Comparison of ENCODE assay signal across 8 cellular contexts in the genomic region with DNA sequence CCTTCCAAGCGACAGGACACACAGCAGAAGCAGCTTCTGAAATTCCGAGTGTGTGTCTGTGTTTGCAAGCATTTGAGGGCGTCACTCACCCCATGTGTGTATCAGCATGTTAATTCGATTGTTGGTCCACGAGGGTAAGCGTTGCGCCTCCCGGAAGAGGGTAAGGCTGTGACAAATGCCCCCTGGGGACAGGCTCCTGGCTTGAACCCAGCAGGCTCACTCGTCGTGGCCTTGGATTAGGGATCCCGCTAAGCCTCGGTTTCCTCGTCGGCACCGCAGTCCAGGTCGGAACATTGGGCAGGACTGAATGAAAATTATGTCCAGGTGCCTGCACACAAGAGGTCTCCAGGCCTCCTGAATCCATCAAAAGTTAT. TPM values are rescaled to one million over a fixed set of nuclear protein-coding genes. Genes with fewer than 3 reads are reported as not detected.
DNase-seq lines count a peak whose midpoint lies in the region; ATAC-seq, FAIRE-seq and TF ChIP-seq lines count a peak whose summit lies in the region.
"Had no signal": no experiment of that assay in that cellular context is flagged by ENCODE, and none has a peak within 500 bp of the region (broad histone marks: within the 10 kb centered on the region; RNA-seq: fewer than 3 reads in every experiment).

No MANE protein-coding gene starts in this region.

- H3K9me3 ChIP-seq in SK-N-MC (ENCODE audit: low read depth, low read length) (no peaks in the 10 kb centered on the region), esophagus (ENCODE audit: control insufficient read depth in 2 of 2, insufficient read depth in 1 of 2, low read depth in 1 of 2, low read length in 1 of 2) (no peaks in the 10 kb centered on the region), osteoblast (ENCODE audit: low read depth, low read length) (no peaks in the 10 kb centered on the region)

- H4K20me1 ChIP-seq in osteoblast (ENCODE audit: insufficient read depth, low read length) = no peaks in the 10 kb centered on the region

- H2AFZ ChIP-seq in osteoblast (ENCODE audit: low read length) = no peak overlapping the region

- no peak for TF ChIP-seq POLR2A in GM12891 (IDR thresholded peaks at IDR 0.05; ENCODE audit: low read depth, low read length)

- H3K4me1 ChIP-seq in esophagus (ENCODE audit: control insufficient read depth in 2 of 2, insufficient read depth in 2 of 2, low read length in 1 of 2) (peaks cover 0 to 13% of the 10 kb centered on the region in 2 donors), osteoblast (ENCODE audit: insufficient read depth, low read length) (no peaks in the 10 kb centered on the region)

- H3K27ac ChIP-seq in SK-N-MC = no peak overlapping the region
- H3K27ac ChIP-seq in esophagus (ENCODE audit: low read depth in 2 of 2, low read length in 1 of 2) = peak overlapping the region; percentile 38 to 51
- H3K27ac ChIP-seq in osteoblast (ENCODE audit: low read depth, low read length) = no peak overlapping the region

- TF ChIP-seq CTCF in retinal pigment epithelial cell (conservative IDR thresholded peaks at IDR 0.05; ENCODE audit: low read depth, low read length) (no peak), osteoblast (IDR thresholded peaks at IDR 0.05; ENCODE audit: extremely low read depth, low read depth, low read length) (no peak)

- peaks cover 4% of the 10 kb centered on the region for H3K79me2 ChIP-seq in osteoblast (ENCODE audit: insufficient read depth, low read length)

- H3K27me3 ChIP-seq in esophagus (ENCODE audit: control insufficient read depth in 1 of 2, insufficient read depth in 2 of 2, low read length in 2 of 2) (no peaks in the 10 kb centered on the region), osteoblast (ENCODE audit: insufficient read depth, low read length) (peaks cover 9% of the 10 kb centered on the region)

- peak; percentile 28 for FAIRE-seq in GM12891 (lab: Jason Lieb, UNC)
- FAIRE-seq: endometrium had no signal

- ATAC-seq in GM18873 (IDR thresholded peaks at IDR 0.05; ENCODE audit: low FRiP score, unreplicated experiment) = no peak

- no peak overlapping the region for H3K4me2 ChIP-seq in osteoblast (ENCODE audit: insufficient read depth, low read length)

- DNase-seq in GM12891 (ENCODE audit: insufficient read length, low spot score) (no peak), SK-N-MC (ENCODE audit: low read depth, low spot score) (no peak), retinal pigment epithelial cell (ENCODE audit: low read depth) (no peak), osteoblast (ENCODE audit: insufficient read length, low spot score, missing footprints) (no peak), SKM-1 treated with dmso at 0.1 percent for 144 hours (lab: John Stamatoyannopoulos, UW; ENCODE audit: unreplicated experiment) (no peak)

- H3K4me3 ChIP-seq in SK-N-MC (peak overlapping the region; percentile 76), esophagus (ENCODE audit: low read depth in 1 of 2, low read length in 2 of 2) (peak overlapping the region in 1 of 2 donors; percentile 33), retinal pigment epithelial cell (ENCODE audit: low read length) (peak overlapping the region; percentile 71), osteoblast (ENCODE audit: insufficient read depth, low read length) (no peak overlapping the region)

- H3K36me3 ChIP-seq in SK-N-MC (ENCODE audit: insufficient read depth, low read length) (no peaks in the 10 kb centered on the region), esophagus (ENCODE audit: control insufficient read depth in 2 of 2, insufficient read depth in 2 of 2, low read length in 1 of 2) (peaks cover 0 to 24% of the 10 kb centered on the region in 2 donors), osteoblast (ENCODE audit: insufficient read depth, low read length) (no peaks in the 10 kb centered on the region)

- 59 to 62% methylated on average over 16 of the region's 16 CpGs for WGBS in esophagus, 2 donors

- no peak overlapping the region for H3K9ac ChIP-seq in SK-N-MC (ENCODE audit: insufficient read length)

TF ChIP-seq in GM12891, 5 proteins besides CTCF, POLR2A, EP300 and RAD21:
- TF ChIP-seq SPI1 (IDR thresholded peaks at IDR 0.05; ENCODE audit: low read depth, low read length) (no peak), POU2F2 (IDR thresholded peaks at IDR 0.05; ENCODE audit: low read depth, low read length) (no peak), POLR2AphosphoS5 (IDR thresholded peaks at IDR 0.05; ENCODE audit: low read depth, low read length) (no peak), TAF1 (IDR thresholded peaks at IDR 0.05; ENCODE audit: low read depth, low read length) (no peak), PAX5 (IDR thresholded peaks at IDR 0.05; ENCODE audit: insufficient read depth, low read length, severe bottlenecking) (no peak)

RNA-seq across cellular contexts. Expression of a gene that starts 0.6 kb away (rescaled TPM):
- 69.1 TPM for polyA plus RNA-seq in GM12891 (2012; ENCODE audit: low read depth, missing spikeins)
- polyA plus RNA-seq in esophagus = 10 to 100 TPM; 73.2 to 88.7 TPM
- 1.2 and 3.3 TPM in 2 replicates for total RNA-seq in osteoblast

RNA-seq across cellular contexts. Expression of a gene that starts 2.8 kb away (rescaled TPM):
- 1.8 TPM for polyA plus RNA-seq in GM12891 (2012; ENCODE audit: low read depth, missing spikeins)
- polyA plus RNA-seq in esophagus = 1 to 10 TPM in 1 of 2 donors, under 1 TPM in 1; 0.58 to 1.3 TPM
- total RNA-seq in osteoblast = not detected in 2 replicates

RNA-seq across cellular contexts. Expression of a gene that starts 6.7 kb away (rescaled TPM):
- polyA plus RNA-seq in GM12891 (2012; ENCODE audit: low read depth, missing spikeins) = 164 TPM
- 100 to 1,000 TPM in 1 of 2 donors, 10 to 100 TPM in 1; 81.3 to 234 TPM for polyA plus RNA-seq in esophagus
- 9.0 and 9.4 TPM in 2 replicates for total RNA-seq in osteoblast

RNA-seq across cellular contexts. Expression of a gene that starts 7.0 kb away (rescaled TPM):
- polyA plus RNA-seq in GM12891 (2012; ENCODE audit: low read depth, missing spikeins) = 30.9 TPM
- polyA plus RNA-seq in esophagus = 10 to 100 TPM; 26.9 to 28.1 TPM
- 35.9 and 40.5 TPM in 2 replicates for total RNA-seq in osteoblast

RNA-seq across cellular contexts. Expression of a gene that starts 32.5 kb away (rescaled TPM):
- not detected for polyA plus RNA-seq in GM12891 (2012; ENCODE audit: low read depth, missing spikeins)
- polyA plus RNA-seq in esophagus = 1 to 10 TPM in 1 of 2 donors, under 1 TPM in 1; 0.65 to 2.1 TPM
- not detected in 2 replicates for total RNA-seq in osteoblast

Comparison
In these comparisons a context has a peak if more than half of its experiments do, and no peak if none do; other contexts are left out.
1. H3K27ac ChIP-seq: peak in esophagus (2 of 2); none in SK-N-MC (single experiment) and osteoblast (single experiment).